In genomic region chr22:36156515-36157419, GRCh38 we compare ENCODE assay signal across 8 cellular contexts. TPM values are rescaled to one million over a fixed set of nuclear protein-coding genes. Genes with fewer than 3 reads are reported as not detected.
DNase-seq lines count a peak whose midpoint lies in the region; ATAC-seq and TF ChIP-seq lines count a peak whose summit lies in the region.

No MANE protein-coding gene starts in this region.

- POLR2A ChIA-PET in activated B cell treated with CpG ODN at 0.5 μM for 24 hours (lab: Charles Lee) = interaction anchor here (1.3 to 1.5 kb wide), 2 partner anchors 23 to 82 kb away, joined by 4 to 5 read pairs; partner anchors contain the start of gene APOL2

- peaks cover 72% of the 10 kb centered on the region for H3K4me1 Mint-ChIP-seq in activated B cell treated with CpG ODN at 0.5 μM for 24 hours

- H3K27me3 Mint-ChIP-seq in activated B cell treated with CpG ODN at 0.5 μM for 24 hours = no peaks in the 10 kb centered on the region

- in situ Hi-C loops in HAP-1 (cut with MboI; ENCODE audit: low sequenced_read_pairs) = no loop called here

- no peaks in the 10 kb centered on the region for H3K36me3 ChIP-seq in breast epithelium
- no peaks in the 10 kb centered on the region for H3K36me3 ChIP-seq in HAP-1 (replicated peaks)

- H3K27me3 ChIP-seq in breast epithelium (no peaks in the 10 kb centered on the region), HAP-1 (ENCODE audit: low read depth) (no peaks in the 10 kb centered on the region; the same call in 1 of the 2 replicates)

- H3K4me1 ChIP-seq in breast epithelium (peaks cover 24 to 38% of the 10 kb centered on the region in 2 donors), HAP-1 (no peaks in the 10 kb centered on the region)

- H3K9me3 ChIP-seq in breast epithelium (no peaks in the 10 kb centered on the region), HAP-1 (peaks cover 4% of the 10 kb centered on the region; the same call in 1 of the 2 replicates)

- CTCF ChIA-PET in activated B cell treated with CpG ODN at 0.5 μM for 24 hours (lab: Charles Lee) = interaction anchor here (1.3 to 1.5 kb wide), 2 partner anchors 23 to 32 kb away, joined by 3 to 4 read pairs; no protein-coding TSS in a partner anchor

- H3K4me3 ChIP-seq in breast epithelium (peak overlapping the region; percentile 44 to 69 (median 47)), HAP-1 (no peak overlapping the region)

- TF ChIP-seq CTCF in activated B cell treated with CpG ODN at 0.5 μM for 24 hours (IDR thresholded peaks at IDR 0.05) = no peak
- no peak for TF ChIP-seq CTCF in breast epithelium (IDR thresholded peaks at IDR 0.05)

- H3K27ac ChIP-seq in breast epithelium = peak overlapping the region; percentile 94 to 99

- H3K4me3 Mint-ChIP-seq in activated B cell treated with CpG ODN at 0.5 μM for 24 hours = peak overlapping the region; percentile 88

- DNase-seq in NOMO-1 (lab: John Stamatoyannopoulos, UW; ENCODE audit: unreplicated experiment in 2 of 2) (peak; percentile 21 to 64), NOMO-1 treated with dmso at 0.1 percent for 144 hours (lab: John Stamatoyannopoulos, UW; ENCODE audit: unreplicated experiment) (no peak), activated B cell treated with CpG ODN at 0.5 μM for 24 hours (no peak), breast epithelium (ENCODE audit: low spot score in 2 of 2) (peak; percentile 73 to 82), iris pigment epithelial cell (ENCODE audit: low read depth) (peak; percentile 81), smooth muscle cell of the brain vasculature (ENCODE audit: low read depth, low spot score) (peak; percentile 55), HAP-1 (ENCODE audit: low spot score in 2 of 2) (no peak)

- peaks cover 28% of the 10 kb centered on the region for H3K36me3 Mint-ChIP-seq in activated B cell treated with CpG ODN at 0.5 μM for 24 hours (ENCODE audit: low read depth)

- ATAC-seq in activated B cell treated with CpG ODN at 0.5 μM for 24 hours (ENCODE audit: low read depth) (peak; percentile 56), GM18867 (IDR thresholded peaks at IDR 0.05; ENCODE audit: unreplicated experiment) (no peak)

- TF ChIP-seq POLR2A in breast epithelium (IDR thresholded peaks at IDR 0.05) = no peak

- intact Hi-C loops in activated B cell treated with CpG ODN at 0.5 μM for 24 hours (cut with micrococcal nuclease) = no loop called here
- intact Hi-C loops in breast epithelium (cut with DNase I; ENCODE audit: low total_unique reads) = no loop called here

- no peaks in the 10 kb centered on the region for H3K9me3 Mint-ChIP-seq in activated B cell treated with CpG ODN at 0.5 μM for 24 hours

- peak overlapping the region; percentile 95 for H3K27ac Mint-ChIP-seq in activated B cell treated with CpG ODN at 0.5 μM for 24 hours

RNA-seq across cellular contexts. Expression of gene APOL3, which starts 3.8 kb away (rescaled TPM):
- 32.2 and 38.4 TPM in 2 replicates for total RNA-seq in activated B cell treated with CpG ODN at 0.5 μM for 24 hours
- total RNA-seq in breast epithelium = 100 to 1,000 TPM in 2 of 3 donors, 10 to 100 TPM in 1; 46.5 to 130 (median 101) TPM

RNA-seq across cellular contexts. Expression of gene APOL4, which starts 44.8 kb away (rescaled TPM):
- total RNA-seq in activated B cell treated with CpG ODN at 0.5 μM for 24 hours (0.05 TPM in 1 of 2 replicates, not detected in the other), breast epithelium (10 to 100 TPM in 2 of 3 donors, 1 to 10 TPM in 1; 4.9 to 41.3 (median 15.0) TPM)

Comparison
In these comparisons a context has a peak if more than half of its experiments do, and no peak if none do; other contexts are left out.
1. DNase-seq: peak in NOMO-1 (2 of 2), breast epithelium (2 of 2), iris pigment epithelial cell (single experiment) and smooth muscle cell of the brain vasculature (single experiment); none in NOMO-1 treated with dmso at 0.1 percent for 144 hours (single experiment), activated B cell treated with CpG ODN at 0.5 μM for 24 hours (single experiment) and HAP-1 (0 of 2).